Comparison of ENCODE assay signal across 20 cellular contexts in genomic region chr22:39281126-39281525, GRCh38.
"Had no signal": no experiment of that assay in that cellular context is flagged by ENCODE, and none has a peak within 500 bp of the region (broad histone marks: within the 10 kb centered on the region; RNA-seq: fewer than 3 reads in every experiment).

No MANE protein-coding gene starts in this region.

- H3K9me3 ChIP-seq: suprapubic skin had no signal

- H3K27me3 ChIP-seq: suprapubic skin had no signal

- H3K27ac ChIP-seq: foreskin keratinocyte, suprapubic skin had no signal

- DNase-seq: activated CD4-positive, alpha-beta memory T cell treated with anti-CD3 and anti-CD28 coated beads, Interleukin-2, amount 10 ng/mL, durations not matched to agents 7 days and 5 days; activated CD4-positive, alpha-beta T cell treated with anti-CD3 and anti-CD28 coated beads for 4 hours; activated effector memory CD4-positive, alpha-beta T cell treated with Interleukin-2 at 50 U/mL for 16 hours; activated T-cell treated with anti-CD3 and anti-CD28 coated beads, Interleukin-2, amount 50 U/mL, for 4 hours; cortex of kidney; effector CD8-positive, alpha-beta T cell; foreskin keratinocyte; head of caudate nucleus; left cardiac atrium; mammary epithelial cell; mucosa of descending colon; naive thymus-derived CD4-positive, alpha-beta T cell; retina; small intestine; stimulated activated CD4-positive, alpha-beta T cell treated with anti-CD3 and anti-CD28 coated beads, Interleukin-4, amount 100 ng/mL, for 4 hours; stimulated activated CD8-positive, alpha-beta memory T cell treated with anti-CD3 and anti-CD28 coated beads, Interleukin-4, amount 100 ng/mL, for 48 hours; stimulated activated naive CD4-positive, alpha-beta T cell treated with Interleukin-2 at 50 U/mL for 16 hours; T-helper 17 cell; trophoblast cell had no signal

- H3K36me3 ChIP-seq: suprapubic skin had no signal

- H3K4me3 ChIP-seq: mucosa of descending colon, suprapubic skin had no signal

- ATAC-seq: activated T-cell treated with anti-CD3 and anti-CD28 coated beads, Interleukin-2, amount 50 U/mL, for 4 hours; foreskin keratinocyte; left cardiac atrium; mucosa of descending colon; naive thymus-derived CD4-positive, alpha-beta T cell; T-helper 17 cell had no signal

- FAIRE-seq: small intestine had no signal
